1 cellular context compared by ENCODE assay signal in the genomic region with DNA sequence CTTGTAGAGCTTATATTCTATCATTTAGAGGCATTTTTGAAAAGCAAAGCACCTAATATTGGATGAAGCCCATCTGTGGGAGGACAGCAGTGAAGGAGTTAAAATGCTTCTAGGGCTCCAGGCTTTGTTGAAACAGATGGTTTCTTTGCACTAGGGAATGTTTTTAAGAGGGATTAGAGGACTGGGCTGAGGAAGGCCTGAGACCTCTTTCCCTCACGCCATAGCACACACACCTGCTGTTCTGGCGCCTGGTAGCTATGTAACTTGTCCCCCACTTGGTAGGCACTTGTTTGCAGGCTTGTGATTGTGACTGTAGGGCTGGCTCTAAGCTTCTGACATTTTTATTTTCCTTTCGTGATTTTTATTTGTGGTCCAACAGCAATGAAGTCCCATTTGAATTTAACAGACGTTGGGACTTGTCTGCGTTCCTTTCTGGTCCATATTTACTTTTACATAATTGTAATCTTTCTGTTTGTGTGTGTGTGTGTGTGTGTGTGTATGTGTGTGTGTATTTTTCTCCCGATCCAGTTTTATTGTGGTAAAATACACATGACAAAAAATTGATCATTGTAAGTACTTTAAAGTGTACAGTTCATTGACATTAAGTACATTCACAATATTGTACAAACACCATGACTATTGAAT.
TF ChIP-seq lines count a peak whose summit lies in the region.

No MANE protein-coding gene starts in this region.

TF ChIP-seq in IMR-90, 13 proteins besides CTCF, POLR2A, EP300 and RAD21 (continued from another document):
- TF ChIP-seq SMC3 (IDR thresholded peaks at IDR 0.05; ENCODE audit: low read depth, low read length) (no peak), FOS (IDR thresholded peaks at IDR 0.05; ENCODE audit: low read depth, low read length) (no peak), MXI1 (IDR thresholded peaks at IDR 0.05; ENCODE audit: borderline replicate concordance, low read depth, low read length) (no peak), RFX5 (IDR thresholded peaks at IDR 0.05; ENCODE audit: low read depth, low read length) (no peak), MAFK (IDR thresholded peaks at IDR 0.05; ENCODE audit: low read depth, low read length) (no peak), RCOR1 (IDR thresholded peaks at IDR 0.05; ENCODE audit: insufficient replicate concordance, low read length) (no peak), CHD1 (IDR thresholded peaks at IDR 0.05; ENCODE audit: low read depth, low read length) (no peak)
- TF ChIP-seq, protein P1, sequence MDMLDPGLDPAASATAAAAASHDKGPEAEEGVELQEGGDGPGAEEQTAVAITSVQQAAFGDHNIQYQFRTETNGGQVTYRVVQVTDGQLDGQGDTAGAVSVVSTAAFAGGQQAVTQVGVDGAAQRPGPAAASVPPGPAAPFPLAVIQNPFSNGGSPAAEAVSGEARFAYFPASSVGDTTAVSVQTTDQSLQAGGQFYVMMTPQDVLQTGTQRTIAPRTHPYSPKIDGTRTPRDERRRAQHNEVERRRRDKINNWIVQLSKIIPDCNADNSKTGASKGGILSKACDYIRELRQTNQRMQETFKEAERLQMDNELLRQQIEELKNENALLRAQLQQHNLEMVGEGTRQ (IDR thresholded peaks at IDR 0.05; ENCODE audit: low read depth, low read length), result no peak
